ENCODE assay signal across 11 cellular contexts in genomic region chr2:178279636-178280035, GRCh38.
"Had no signal": no experiment of that assay in that cellular context is flagged by ENCODE, and none has a peak within 500 bp of the region (broad histone marks: within the 10 kb centered on the region; RNA-seq: fewer than 3 reads in every experiment).

No MANE protein-coding gene starts in this region.

- H3K4me3 Mint-ChIP-seq: activated CD4-positive, alpha-beta T cell treated with anti-CD3 and anti-CD28 coated beads, Interleukin-2, amount 10 ng/mL, durations not matched to agents 24 days and 14 days; activated naive CD8-positive, alpha-beta T cell treated with anti-CD3 and anti-CD28 coated beads, Interleukin-2, amount 50 U/mL, for 24 hours; nephron progenitor cell; T-helper 1 cell treated with Interleukin-12 subunit alpha and Interleukin-12 subunit beta and Interleukin-4 antibody, amounts not matched to agents 30 μg/mL and 1 μg/mL, for 36 hours had no signal

- H3K4me3 ChIP-seq: ascending aorta, coronary artery, ovary, tibial artery had no signal

- H3K4me1 Mint-ChIP-seq: activated CD4-positive, alpha-beta T cell treated with anti-CD3 and anti-CD28 coated beads, Interleukin-2, amount 10 ng/mL, durations not matched to agents 24 days and 14 days had no signal

- H3K27ac ChIP-seq: ascending aorta, coronary artery, ovary, tibial artery had no signal

- H3K27me3 ChIP-seq: ascending aorta, ovary, tibial artery had no signal

- H3K4me1 ChIP-seq: ascending aorta, tibial artery had no signal

- H3K9me3 Mint-ChIP-seq: activated CD4-positive, alpha-beta T cell treated with anti-CD3 and anti-CD28 coated beads, Interleukin-2, amount 10 ng/mL, durations not matched to agents 24 days and 14 days; activated naive CD8-positive, alpha-beta T cell treated with anti-CD3 and anti-CD28 coated beads, Interleukin-2, amount 50 U/mL, for 24 hours; nephron progenitor cell; T-helper 1 cell treated with Interleukin-12 subunit alpha and Interleukin-12 subunit beta and Interleukin-4 antibody, amounts not matched to agents 30 μg/mL and 1 μg/mL, for 36 hours had no signal

- H3K27ac Mint-ChIP-seq: activated CD4-positive, alpha-beta T cell treated with anti-CD3 and anti-CD28 coated beads, Interleukin-2, amount 10 ng/mL, durations not matched to agents 24 days and 14 days; activated naive CD8-positive, alpha-beta T cell treated with anti-CD3 and anti-CD28 coated beads, Interleukin-2, amount 50 U/mL, for 24 hours; T-helper 1 cell treated with Interleukin-12 subunit alpha and Interleukin-12 subunit beta and Interleukin-4 antibody, amounts not matched to agents 30 μg/mL and 1 μg/mL, for 36 hours had no signal

- DNase-seq: activated CD8-positive, alpha-beta memory T cell treated with anti-CD3 and anti-CD28 coated beads for 24 hours; activated naive CD4-positive, alpha-beta T cell treated with Interleukin-2 at 50 U/mL for 16 hours; hippocampal formation; tibial artery had no signal

- H3K36me3 ChIP-seq: ascending aorta, ovary, tibial artery had no signal

- H3K9me3 ChIP-seq: ascending aorta, ovary, tibial artery had no signal
